ENCODE assay signal across 15 cellular contexts in the genomic region with DNA sequence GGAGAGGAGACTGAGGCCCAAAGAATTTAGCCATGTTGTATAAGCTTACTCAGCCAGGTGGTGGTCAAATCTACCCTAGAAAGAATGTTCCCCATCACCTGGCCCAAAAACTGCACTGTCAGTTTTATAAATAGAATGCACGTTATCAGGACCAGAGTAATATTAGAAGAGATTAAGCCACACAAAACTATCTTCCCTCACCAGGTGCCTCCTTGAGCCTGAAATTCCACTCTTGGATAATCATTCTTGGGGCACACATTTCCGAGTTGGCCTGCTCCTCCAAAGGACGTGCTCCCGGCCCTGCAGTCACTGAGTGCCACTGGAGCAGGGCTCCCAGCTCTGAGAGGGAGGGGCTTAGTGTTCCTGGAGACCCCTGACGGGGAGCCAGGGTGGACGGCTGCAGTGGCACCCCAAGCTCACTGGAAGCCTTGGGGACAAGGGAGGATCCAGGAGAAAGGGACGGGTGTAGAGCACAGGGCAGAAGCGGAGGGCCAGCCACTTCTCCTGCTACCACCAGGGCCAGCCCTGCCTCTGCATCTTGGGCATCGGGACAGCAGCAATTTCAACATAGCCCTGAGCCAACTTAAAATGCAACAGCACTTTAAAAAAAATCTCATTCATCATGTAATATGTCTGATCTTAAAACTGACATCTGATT.
DNase-seq lines count a peak whose midpoint lies in the region; ATAC-seq and TF ChIP-seq lines count a peak whose summit lies in the region.
"Had no signal": no experiment of that assay in that cellular context is flagged by ENCODE, and none has a peak within 500 bp of the region (broad histone marks: within the 10 kb centered on the region; RNA-seq: fewer than 3 reads in every experiment).

No MANE protein-coding gene starts in this region.

- no peak overlapping the region for H3K4me3 ChIP-seq in right atrium auricular region
- H3K4me3 ChIP-seq in right cardiac atrium (ENCODE audit: low read length) = no peak overlapping the region
- H3K4me3 ChIP-seq: A549, GM23248, K562 had no signal

- no peaks in the 10 kb centered on the region for H3K36me3 ChIP-seq in right atrium auricular region

- no peaks in the 10 kb centered on the region for H3K36me3 Mint-ChIP-seq in activated naive CD4-positive, alpha-beta T cell treated with anti-CD3 and anti-CD28 coated beads, Interleukin-2, amount 10 ng/mL, durations not matched to agents 7 days and 5 days

- H3K27me3 ChIP-seq in right atrium auricular region (no peaks in the 10 kb centered on the region), right cardiac atrium (ENCODE audit: control insufficient read depth, insufficient read depth) (no peaks in the 10 kb centered on the region)

- H3K4me1 Mint-ChIP-seq in activated naive CD4-positive, alpha-beta T cell treated with anti-CD3 and anti-CD28 coated beads, Interleukin-2, amount 10 ng/mL, durations not matched to agents 7 days and 5 days = no peaks in the 10 kb centered on the region

- H3K9me3 Mint-ChIP-seq in activated naive CD4-positive, alpha-beta T cell treated with anti-CD3 and anti-CD28 coated beads, Interleukin-2, amount 10 ng/mL, durations not matched to agents 7 days and 5 days = no peaks in the 10 kb centered on the region

- 62% methylated on average over 9 of the region's 9 CpGs for WGBS in right cardiac atrium

- DNase-seq in right atrium auricular region (ENCODE audit: low spot score) = no peak
- DNase-seq in Right ventricle myocardium superior = no peak
- no peak for DNase-seq in right cardiac atrium
- peak; percentile 55 for DNase-seq in putamen (ENCODE audit: low spot score)
- no peak for DNase-seq in activated naive CD4-positive, alpha-beta T cell treated with anti-CD3 and anti-CD28 coated beads, Interleukin-2, amount 10 ng/mL, durations not matched to agents 7 days and 5 days
- DNase-seq in activated naive CD4-positive, alpha-beta T cell treated with anti-CD3 and anti-CD28 coated beads, Interleukin-2, amount 50 U/mL, for 16 hours = no peak
- DNase-seq: DND-41, GM23248, NCI-H1436 treated with DMSO at 0.1 percent for 48 hours, NCI-H2081 treated with DMSO at 0.1 percent for 48 hours, NCI-H510A treated with DMSO at 0.1 percent for 48 hours had no signal

- ATAC-seq in Right ventricle myocardium superior (ENCODE audit: poor library complexity) (no peak), right cardiac atrium (peak; percentile 38 to 40), GM19035 (IDR thresholded peaks at IDR 0.05; ENCODE audit: unreplicated experiment) (no peak)
- ATAC-seq: A549, K562, Panc1 had no signal

- peak overlapping the region; percentile 42 to 74 for H3K27ac ChIP-seq in right atrium auricular region
- H3K27ac ChIP-seq in right cardiac atrium (ENCODE audit: low read length) = peak overlapping the region; percentile 42
- H3K27ac ChIP-seq: A549, GM23248 had no signal

- peaks cover 0 to 26% of the 10 kb centered on the region in 2 donors for H3K4me1 ChIP-seq in right atrium auricular region
- peaks cover 2% of the 10 kb centered on the region for H3K4me1 ChIP-seq in right cardiac atrium (ENCODE audit: control insufficient read depth, insufficient read depth, low read length)
- H3K4me1 ChIP-seq: A549 had no signal

- H3K4me3 Mint-ChIP-seq in activated naive CD4-positive, alpha-beta T cell treated with anti-CD3 and anti-CD28 coated beads, Interleukin-2, amount 10 ng/mL, durations not matched to agents 7 days and 5 days = no peak overlapping the region

- H3K27ac Mint-ChIP-seq in activated naive CD4-positive, alpha-beta T cell treated with anti-CD3 and anti-CD28 coated beads, Interleukin-2, amount 10 ng/mL, durations not matched to agents 7 days and 5 days = no peak overlapping the region

- no peak for TF ChIP-seq CTCF in right atrium auricular region (IDR thresholded peaks at IDR 0.05)

- CTCF ChIA-PET in activated naive CD4-positive, alpha-beta T cell treated with anti-CD3 and anti-CD28 coated beads, Interleukin-2, amount 10 ng/mL, durations not matched to agents 7 days and 5 days (lab: Charles Lee) = no interaction called here

- intact Hi-C loops in Right ventricle myocardium superior (cut with DNase I) = no loop called here
- intact Hi-C loops in right cardiac atrium (cut with DNase I) = no loop called here

- H3K9me3 ChIP-seq in right atrium auricular region = no peaks in the 10 kb centered on the region
- no peaks in the 10 kb centered on the region for H3K9me3 ChIP-seq in right cardiac atrium (ENCODE audit: control insufficient read depth, low read length)
- H3K9me3 ChIP-seq: A549 had no signal

- H3K27me3 Mint-ChIP-seq in activated naive CD4-positive, alpha-beta T cell treated with anti-CD3 and anti-CD28 coated beads, Interleukin-2, amount 10 ng/mL, durations not matched to agents 7 days and 5 days = peaks cover 8% of the 10 kb centered on the region

Comparison
In these comparisons a context has a peak if more than half of its experiments do, and no peak if none do; other contexts are left out.
1. ATAC-seq: peak in right cardiac atrium (2 of 2); none in Right ventricle myocardium superior (single experiment) and GM19035 (single experiment).